ENCODE assay signal across 19 cellular contexts in genomic region chr2:130896813-130897212, GRCh38.
"Had no signal": no experiment of that assay in that cellular context is flagged by ENCODE, and none has a peak within 500 bp of the region (broad histone marks: within the 10 kb centered on the region; RNA-seq: fewer than 3 reads in every experiment).

No MANE protein-coding gene starts in this region.

- H3K27ac ChIP-seq: breast epithelium, Peyer's patch had no signal

- H3K4me1 ChIP-seq: breast epithelium, Peyer's patch had no signal

- H3K9me3 ChIP-seq: breast epithelium, MG63, Peyer's patch had no signal

- H3K9me3 Mint-ChIP-seq: activated CD4-positive, alpha-beta memory T cell treated with anti-CD3 and anti-CD28 coated beads, Interleukin-2, amount 10 ng/mL, durations not matched to agents 7 days and 5 days; activated T-helper 17 cell treated with anti-CD3 and anti-CD28 coated beads, Interleukin-2, amount 50 U/mL, for 72 hours; T-helper 1 cell treated with Interleukin-12 subunit alpha and Interleukin-12 subunit beta and Interleukin-4 antibody, amounts not matched to agents 30 μg/mL and 1 μg/mL, for 36 hours had no signal

- H3K4me3 Mint-ChIP-seq: activated CD4-positive, alpha-beta memory T cell treated with anti-CD3 and anti-CD28 coated beads, Interleukin-2, amount 10 ng/mL, durations not matched to agents 7 days and 5 days; activated CD4-positive, alpha-beta T cell treated with anti-CD3 and anti-CD28 coated beads for 36 hours; activated naive CD4-positive, alpha-beta T cell treated with anti-CD3 and anti-CD28 coated beads, Interleukin-2, amount 50 U/mL, for 24 hours; activated T-helper 17 cell treated with anti-CD3 and anti-CD28 coated beads, Interleukin-2, amount 50 U/mL, for 72 hours; T-helper 1 cell treated with Interleukin-12 subunit alpha and Interleukin-12 subunit beta and Interleukin-4 antibody, amounts not matched to agents 30 μg/mL and 1 μg/mL, for 36 hours had no signal

- H3K27ac Mint-ChIP-seq: activated CD4-positive, alpha-beta memory T cell treated with anti-CD3 and anti-CD28 coated beads, Interleukin-2, amount 10 ng/mL, durations not matched to agents 7 days and 5 days; activated CD4-positive, alpha-beta T cell treated with anti-CD3 and anti-CD28 coated beads for 36 hours; activated naive CD4-positive, alpha-beta T cell treated with anti-CD3 and anti-CD28 coated beads, Interleukin-2, amount 50 U/mL, for 24 hours; activated T-helper 17 cell treated with anti-CD3 and anti-CD28 coated beads, Interleukin-2, amount 50 U/mL, for 72 hours; T-helper 1 cell treated with Interleukin-12 subunit alpha and Interleukin-12 subunit beta and Interleukin-4 antibody, amounts not matched to agents 30 μg/mL and 1 μg/mL, for 36 hours had no signal

- H3K4me3 ChIP-seq: breast epithelium, MG63, Peyer's patch had no signal

- H3K36me3 ChIP-seq: breast epithelium, MG63, Peyer's patch had no signal

- H3K4me1 Mint-ChIP-seq: activated CD4-positive, alpha-beta memory T cell treated with anti-CD3 and anti-CD28 coated beads, Interleukin-2, amount 10 ng/mL, durations not matched to agents 7 days and 5 days; activated CD4-positive, alpha-beta T cell treated with anti-CD3 and anti-CD28 coated beads for 36 hours; activated naive CD4-positive, alpha-beta T cell treated with anti-CD3 and anti-CD28 coated beads, Interleukin-2, amount 50 U/mL, for 24 hours; activated T-helper 17 cell treated with anti-CD3 and anti-CD28 coated beads, Interleukin-2, amount 50 U/mL, for 72 hours had no signal

- H3K36me3 Mint-ChIP-seq: activated naive CD4-positive, alpha-beta T cell treated with anti-CD3 and anti-CD28 coated beads, Interleukin-2, amount 50 U/mL, for 24 hours had no signal

- H3K27me3 ChIP-seq: breast epithelium, MG63, Peyer's patch had no signal

- DNase-seq: activated CD4-positive, alpha-beta memory T cell treated with anti-CD3 and anti-CD28 coated beads, Interleukin-2, amount 10 ng/mL, durations not matched to agents 7 days and 5 days; activated CD4-positive, alpha-beta T cell treated with anti-CD3 and anti-CD28 coated beads for 36 hours; activated CD4-positive, alpha-beta T cell treated with anti-CD3 and anti-CD28 coated beads, Interleukin-2, amount 50 U/mL, for 1 hour; activated CD4-positive, CD25-positive, alpha-beta regulatory T cell; activated T-cell treated with anti-CD3 and anti-CD28 coated beads for 4 hours; activated T-cell treated with anti-CD3 and anti-CD28 coated beads, Interleukin-2, amount 50 U/mL, for 48 hours; caudate nucleus; MG63; NCI-H1105; NCI-H1436; NCI-H1694 treated with DMSO at 0.1 percent for 48 hours; NCI-H2029 treated with DMSO at 0.1 percent for 48 hours; NCI-H524; Peyer's patch; SHP77 treated with DMSO at 0.1 percent for 48 hours had no signal

- ATAC-seq: activated CD4-positive, alpha-beta T cell treated with anti-CD3 and anti-CD28 coated beads for 36 hours; activated T-helper 17 cell treated with anti-CD3 and anti-CD28 coated beads, Interleukin-2, amount 50 U/mL, for 72 hours had no signal
